In the genomic region with DNA sequence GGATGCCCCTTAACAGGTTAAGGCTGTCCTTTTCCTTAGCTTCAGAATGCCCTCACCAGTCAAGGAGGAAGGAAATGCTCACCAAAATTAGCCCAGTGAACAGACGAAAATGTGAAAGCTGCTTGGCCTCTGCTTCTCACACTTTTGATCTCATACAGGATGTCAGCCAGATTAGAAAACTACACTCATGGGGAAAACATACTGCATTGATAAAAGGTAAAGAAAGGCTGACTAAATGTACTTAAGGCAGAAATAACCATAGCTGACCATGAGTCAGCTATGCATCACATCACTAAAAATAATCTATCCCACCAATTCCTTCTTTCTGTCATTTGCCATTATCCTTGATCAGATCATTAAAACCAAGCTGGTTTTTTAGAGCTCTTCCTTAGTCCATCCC, we compare ENCODE assay signal across 11 cellular contexts.
DNase-seq lines count a peak whose midpoint lies in the region; ATAC-seq, FAIRE-seq and TF ChIP-seq lines count a peak whose summit lies in the region.
"Had no signal": no experiment of that assay in that cellular context is flagged by ENCODE, and none has a peak within 500 bp of the region (broad histone marks: within the 10 kb centered on the region; RNA-seq: fewer than 3 reads in every experiment).

No MANE protein-coding gene starts in this region.

- ATAC-seq in PC-3 (peak; percentile 91), body of pancreas (no peak), HG02852 (IDR thresholded peaks at IDR 0.05; ENCODE audit: unreplicated experiment) (no peak)
- ATAC-seq in stimulated activated naive CD8-positive, alpha-beta T cell treated with anti-CD3 and anti-CD28 coated beads, Interleukin-15, Interleukin-2, amounts not matched to agents 100 U/mL and 50 U/mL, for 24 hours, result no peak
- ATAC-seq: sciatic nerve; stimulated activated effector memory CD8-positive, alpha-beta T cell treated with anti-CD3 and anti-CD28 coated beads, Interleukin-12 subunit alpha, Interleukin-12 subunit beta, amount 100 ng/mL, for 72 hours had no signal

- no peaks in the 10 kb centered on the region for H3K9me3 ChIP-seq in PC-3 (ENCODE audit: low read length)
- no peaks in the 10 kb centered on the region for H3K9me3 ChIP-seq in body of pancreas

- DNase-seq in GM18507 (ENCODE audit: extremely low spot score, insufficient read length, low read depth) (no peak), HCEC 1CT (peak; percentile 86), PC-3 (peak; percentile 78), hepatic stellate cell (ENCODE audit: low spot score) (peak; percentile 6), body of pancreas (no peak), NCI-H2227 (lab: John Stamatoyannopoulos, UW; ENCODE audit: unreplicated experiment) (no peak)
- no peak for DNase-seq in stimulated activated naive CD8-positive, alpha-beta T cell treated with anti-CD3 and anti-CD28 coated beads, Interleukin-15, Interleukin-2, amounts not matched to agents 100 U/mL and 50 U/mL, for 24 hours
- DNase-seq: Calu3 had no signal

- no peaks in the 10 kb centered on the region for H3K9me2 ChIP-seq in PC-3 (replicated peaks; ENCODE audit: low read length)

- H3K9ac ChIP-seq in PC-3 (ENCODE audit: low read length), result peak overlapping the region; percentile 48

- POLR2A ChIA-PET in PC-3 (lab: Charles Lee; ENCODE audit: unreplicated experiment), result no interaction called here

- no peaks in the 10 kb centered on the region for H4K20me1 ChIP-seq in PC-3 (ENCODE audit: low read length)

- intact Hi-C loops in PC-3 (cut with micrococcal nuclease), result no loop called here
- intact Hi-C loops in body of pancreas (cut with DNase I), result no loop called here

- H3K27ac ChIP-seq in PC-3 (ENCODE audit: low read length) (peak overlapping the region; percentile 93), body of pancreas (no peak overlapping the region)

- TF ChIP-seq CTCF in PC-3 (conservative IDR thresholded peaks at IDR 0.05; ENCODE audit: low read depth, low read length), result no peak
- no peak for TF ChIP-seq CTCF in body of pancreas (IDR thresholded peaks at IDR 0.05)

- H3F3A ChIP-seq in PC-3 (ENCODE audit: low read length, unreplicated experiment), result no peaks in the 10 kb centered on the region

- peak overlapping the region; percentile 48 for H3K4me2 ChIP-seq in PC-3 (ENCODE audit: low read length)

- FAIRE-seq in GM18507 (lab: Jason Lieb, UNC), result peak; percentile 80

- peaks cover 16% of the 10 kb centered on the region for H3K4me1 ChIP-seq in PC-3 (ENCODE audit: insufficient read depth, low read length)
- no peaks in the 10 kb centered on the region for H3K4me1 ChIP-seq in body of pancreas

- no TSS peak for BruUV-seq in PC-3 (replicated peaks; lab: Mats Ljungman, UMichigan)

- H3K79me2 ChIP-seq in PC-3 (ENCODE audit: low read length), result no peaks in the 10 kb centered on the region

- no peak for TF ChIP-seq POLR2A in body of pancreas (IDR thresholded peaks at IDR 0.05)

- 19 to 33% methylated on average over 1 of the region's 1 CpG for WGBS in body of pancreas, 2 donors

- CTCF ChIA-PET in PC-3 (lab: Charles Lee), result no interaction called here

- H3K36me3 ChIP-seq in PC-3 (ENCODE audit: low read depth, low read length), result no peaks in the 10 kb centered on the region
- H3K36me3 ChIP-seq in body of pancreas (replicated peaks in 1 of 2; ENCODE audit: insufficient read depth in 1 of 2, low read depth in 2 of 2), result no peaks in the 10 kb centered on the region

- H3K4me3 ChIP-seq in PC-3 (ENCODE audit: low read length) (no peak overlapping the region), body of pancreas (no peak overlapping the region)

- H3K27me3 ChIP-seq in PC-3 (ENCODE audit: low read length), result no peaks in the 10 kb centered on the region
- no peaks in the 10 kb centered on the region for H3K27me3 ChIP-seq in body of pancreas

- H2AFZ ChIP-seq in PC-3 (ENCODE audit: low read length), result no peak overlapping the region

Comparison
In these comparisons a context has a peak if more than half of its experiments do, and no peak if none do; other contexts are left out.
1. DNase-seq: peak in HCEC 1CT (single experiment), PC-3 (single experiment) and hepatic stellate cell (single experiment); none in GM18507 (single experiment), body of pancreas (0 of 4), NCI-H2227 (single experiment) and stimulated activated naive CD8-positive, alpha-beta T cell treated with anti-CD3 and anti-CD28 coated beads, Interleukin-15, Interleukin-2, amounts not matched to agents 100 U/mL and 50 U/mL, for 24 hours (single experiment).